Comparison of ENCODE assay signal across 25 cellular contexts in the genomic region with DNA sequence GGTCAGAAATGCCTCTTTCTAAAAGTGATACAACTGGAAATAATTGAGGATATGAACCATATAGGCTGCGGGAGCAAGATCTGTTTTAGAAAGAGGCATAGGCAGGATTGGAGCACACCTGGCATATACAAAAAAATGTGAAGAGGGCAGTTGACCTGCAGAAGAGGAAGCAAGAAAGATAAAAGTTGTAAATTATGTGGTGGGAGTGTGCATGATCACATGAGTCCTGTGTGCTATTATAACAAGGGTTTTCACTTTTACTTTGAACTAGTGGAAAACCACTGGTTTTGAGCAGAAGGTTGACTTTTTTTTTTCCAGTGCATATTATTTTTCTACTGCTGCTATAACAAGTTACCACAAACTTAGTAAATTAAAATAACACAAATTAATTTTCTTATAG.
DNase-seq lines count a peak whose midpoint lies in the region; ATAC-seq and TF ChIP-seq lines count a peak whose summit lies in the region.
"Had no signal": no experiment of that assay in that cellular context is flagged by ENCODE, and none has a peak within 500 bp of the region (broad histone marks: within the 10 kb centered on the region; RNA-seq: fewer than 3 reads in every experiment).

No MANE protein-coding gene starts in this region.

- no peak overlapping the region for H3K27ac ChIP-seq in neuronal stem cell (replicated peaks; ENCODE audit: low read length)
- H3K27ac ChIP-seq: adrenal gland, cardiac muscle cell, dorsolateral prefrontal cortex, gastroesophageal sphincter, SK-N-MC had no signal

- H2BK120ac ChIP-seq in neuronal stem cell (ENCODE audit: low read depth, low read length): no peak overlapping the region

- H2BK5ac ChIP-seq in neuronal stem cell (ENCODE audit: low read length): no peak overlapping the region

- H3K4me2 ChIP-seq in neuronal stem cell (ENCODE audit: insufficient read depth, low read length, poor library complexity, severe bottlenecking): no peak overlapping the region

- no peaks in the 10 kb centered on the region for H3K4me1 Mint-ChIP-seq in mesothelial cell of epicardium
- H3K4me1 Mint-ChIP-seq: nephron had no signal

- no peak overlapping the region for H3K27ac Mint-ChIP-seq in mesothelial cell of epicardium
- H3K27ac Mint-ChIP-seq: activated T-helper 2 cell treated with anti-CD3 and anti-CD28 coated beads, Interferon-gamma antibody, Interleukin-2, Interleukin-4, amounts not matched to agents 10 μg/mL and 5 μg/mL and 100 μg/mL, durations not matched to agents 14 hours and 24 hours and 36 hours; CD4-positive, alpha-beta T cell; nephron had no signal

- no peaks in the 10 kb centered on the region for H3K27me3 ChIP-seq in neuronal stem cell (ENCODE audit: control insufficient read depth in 3 of 3, insufficient read depth in 3 of 3, low read depth in 1 of 3, low read length in 3 of 3)
- H3K27me3 ChIP-seq: adrenal gland, cardiac muscle cell, dorsolateral prefrontal cortex, gastroesophageal sphincter had no signal

- ATAC-seq in GM18508 (IDR thresholded peaks at IDR 0.05; ENCODE audit: insufficient read depth, unreplicated experiment): peak; percentile 65
- peak; percentile 56 for ATAC-seq in GM19467 (IDR thresholded peaks at IDR 0.05; ENCODE audit: unreplicated experiment)
- peak; percentile 86 for ATAC-seq in HG02981 (IDR thresholded peaks at IDR 0.05; ENCODE audit: unreplicated experiment)
- peak; percentile 73 for ATAC-seq in HG03521 (IDR thresholded peaks at IDR 0.05; ENCODE audit: unreplicated experiment)
- ATAC-seq: esophagus mucosa, gastroesophageal sphincter had no signal

- no peak overlapping the region for H3K4me3 Mint-ChIP-seq in mesothelial cell of epicardium
- H3K4me3 Mint-ChIP-seq: CD4-positive, alpha-beta T cell; nephron had no signal

- no peak overlapping the region for H2BK15ac ChIP-seq in neuronal stem cell (ENCODE audit: low read length)

- no peak overlapping the region for H4K8ac ChIP-seq in neuronal stem cell (ENCODE audit: low read depth, low read length)

- no peak for TF ChIP-seq CTCF in mesothelial cell of epicardium (IDR thresholded peaks at IDR 0.05; ENCODE audit: unreplicated experiment)

- H3K14ac ChIP-seq in neuronal stem cell (ENCODE audit: low read length): no peak overlapping the region

- H3K36me3 Mint-ChIP-seq in mesothelial cell of epicardium: no peaks in the 10 kb centered on the region

- H3K27me3 Mint-ChIP-seq in mesothelial cell of epicardium (ENCODE audit: low read depth): no peaks in the 10 kb centered on the region
- H3K27me3 Mint-ChIP-seq: CD4-positive, alpha-beta T cell had no signal

- no peak overlapping the region for H3K4ac ChIP-seq in neuronal stem cell (ENCODE audit: low read length)

- H3K36me3 ChIP-seq in neuronal stem cell (replicated peaks in 1 of 2; ENCODE audit: control insufficient read depth in 2 of 2, insufficient read depth in 2 of 2, low read length in 2 of 2): no peaks in the 10 kb centered on the region
- H3K36me3 ChIP-seq: adrenal gland, cardiac muscle cell, gastroesophageal sphincter, HAP-1 had no signal

- DNase-seq in mesothelial cell of epicardium (ENCODE audit: low spot score in 2 of 2, unreplicated experiment in 2 of 2): no peak
- DNase-seq in NCI-H1417 (lab: John Stamatoyannopoulos, UW): no peak
- no peak for DNase-seq in Kasumi-1 (lab: John Stamatoyannopoulos, UW)
- no peak for DNase-seq in neuronal stem cell (ENCODE audit: low spot score)
- DNase-seq: activated CD8-positive, alpha-beta memory T cell treated with anti-CD3 and anti-CD28 coated beads for 24 hours; adrenal gland; CD4-positive, alpha-beta T cell; DMS79; dorsolateral prefrontal cortex; NCI-H1105; NCI-H748 treated with DMSO at 0.1 percent for 48 hours; posterior cingulate gyrus; stimulated activated CD4-positive, alpha-beta T cell treated with anti-CD3 and anti-CD28 coated beads, Interleukin-2, amount 100 ng/mL, for 24 hours; T1000 had no signal

- H3K4me1 ChIP-seq in neuronal stem cell (ENCODE audit: control insufficient read depth in 2 of 2, insufficient read depth in 1 of 2, low read depth in 1 of 2, low read length in 2 of 2): no peaks in the 10 kb centered on the region
- H3K4me1 ChIP-seq: adrenal gland, gastroesophageal sphincter, HAP-1 had no signal

- peaks cover 0 to 2% of the 10 kb centered on the region in 2 donors for H3K9me3 ChIP-seq in neuronal stem cell (replicated peaks in 1 of 2; ENCODE audit: control insufficient read depth in 2 of 2, insufficient read depth in 1 of 2, low read depth in 1 of 2, low read length in 2 of 2)
- H3K9me3 ChIP-seq: gastroesophageal sphincter, HAP-1 had no signal

- H3K9ac ChIP-seq in neuronal stem cell (ENCODE audit: low read depth, low read length, poor library complexity): no peak overlapping the region

- H4K91ac ChIP-seq in neuronal stem cell (ENCODE audit: low read depth, low read length, poor library complexity): no peak overlapping the region

- no peak overlapping the region for H3K18ac ChIP-seq in neuronal stem cell (ENCODE audit: low read length)

- no peaks in the 10 kb centered on the region for H3K79me1 ChIP-seq in neuronal stem cell (ENCODE audit: low read depth, low read length)

- no CpG with 5 or more reads among the region's 1 CpG for WGBS in neuronal stem cell (ENCODE audit: extremely low coverage in 2 of 2, insufficient read length in 2 of 2, insufficient replicate concordance in 1 of 2), 2 donors

- H2BK12ac ChIP-seq in neuronal stem cell (ENCODE audit: low read length): no peak overlapping the region

- peaks cover 11% of the 10 kb centered on the region for H3K9me3 Mint-ChIP-seq in mesothelial cell of epicardium
- H3K9me3 Mint-ChIP-seq: activated T-helper 2 cell treated with anti-CD3 and anti-CD28 coated beads, Interferon-gamma antibody, Interleukin-2, Interleukin-4, amounts not matched to agents 10 μg/mL and 5 μg/mL and 100 μg/mL, durations not matched to agents 14 hours and 24 hours and 36 hours; nephron had no signal

- H3K23ac ChIP-seq in neuronal stem cell (ENCODE audit: low read depth, low read length, poor library complexity): no peak overlapping the region

- H2AK5ac ChIP-seq in neuronal stem cell (ENCODE audit: low read depth, low read length): no peak overlapping the region

- no peak overlapping the region for H3K4me3 ChIP-seq in neuronal stem cell (ENCODE audit: low read length in 2 of 2)
- H3K4me3 ChIP-seq: adrenal gland, cardiac muscle cell, dorsolateral prefrontal cortex, gastroesophageal sphincter, HAP-1, SK-N-MC had no signal

- H2AFZ ChIP-seq in neuronal stem cell (ENCODE audit: low read length): no peak overlapping the region
